In genomic region chr6:27146706-27147507, GRCh38 we compare ENCODE assay signal across 1 cellular context.
TF ChIP-seq lines count a peak whose summit lies in the region.

No MANE protein-coding gene starts in this region.

TF ChIP-seq in GM12878, 131 proteins besides CTCF, POLR2A, EP300 and RAD21 (continued from another document and continues in another):
- TF ChIP-seq E2F8 (IDR thresholded peaks at IDR 0.05; ENCODE audit: low read depth, partially characterized antibody) (peak; percentile 81), FOXK2 (IDR thresholded peaks at IDR 0.05) (no peak), STAT3 (IDR thresholded peaks at IDR 0.05; ENCODE audit: low read depth, low read length) (no peak), MXI1 (IDR thresholded peaks at IDR 0.05; ENCODE audit: low read depth, low read length) (no peak), REST (IDR thresholded peaks at IDR 0.05; ENCODE audit: low read depth, low read length) (no peak), ATF3 (IDR thresholded peaks at IDR 0.05; ENCODE audit: borderline replicate concordance, extremely low read depth, low read depth, low read length) (no peak), SUPT20H (IDR thresholded peaks at IDR 0.05; ENCODE audit: borderline replicate concordance, control insufficient read depth, low read depth, low read length) (no peak), SMAD5 (IDR thresholded peaks at IDR 0.05; ENCODE audit: low read depth) (peak; percentile 98), JUND (IDR thresholded peaks at IDR 0.05; ENCODE audit: low read depth, low read length) (peak; percentile 64; the same call in 1 of the 2 replicates), CBFB (IDR thresholded peaks at IDR 0.05; ENCODE audit: low read depth) (peak; percentile 95), SREBF2 (IDR thresholded peaks at IDR 0.05; ENCODE audit: low read length) (no peak), HDAC2 (IDR thresholded peaks at IDR 0.05) (no peak), BCL3 (IDR thresholded peaks at IDR 0.05; ENCODE audit: borderline replicate concordance, insufficient read depth, low read depth, low read length, poor library complexity, severe bottlenecking) (peak; percentile 47), NRF1 (conservative IDR thresholded peaks at IDR 0.05; ENCODE audit: low read depth, low read length) (no peak), CHD1 (IDR thresholded peaks at IDR 0.05; ENCODE audit: low read depth, low read length) (peak; percentile 92), ATF2 (IDR thresholded peaks at IDR 0.05; ENCODE audit: low read length) (0 out of 2 replicates have a peak, but pooled peaks have one; percentile 38), RELA (IDR thresholded peaks at IDR 0.05; ENCODE audit: borderline replicate concordance, partially characterized antibody) (peak; percentile 59), HCFC1 (IDR thresholded peaks at IDR 0.05; ENCODE audit: low read length) (peak; percentile 49; the same call in 1 of the 2 replicates), BCL11A (IDR thresholded peaks at IDR 0.05; ENCODE audit: low read depth, low read length) (no peak), ZNF217 (IDR thresholded peaks at IDR 0.05) (no peak), YY1 (IDR thresholded peaks at IDR 0.05; ENCODE audit: low read depth, low read length) (no peak), RCOR1 (conservative IDR thresholded peaks at IDR 0.05; ENCODE audit: low read depth, low read length) (no peak), HSF1 (IDR thresholded peaks at IDR 0.05; ENCODE audit: low read depth, low read length) (no peak), BACH1 (IDR thresholded peaks at IDR 0.05; ENCODE audit: borderline replicate concordance) (peak; percentile 68; the same call in 1 of the 2 replicates), RFX5 (IDR thresholded peaks at IDR 0.05; ENCODE audit: low read depth, low read length) (no peak), IRF5 (IDR thresholded peaks at IDR 0.05; ENCODE audit: borderline replicate concordance) (no peak), BCLAF1 (IDR thresholded peaks at IDR 0.05) (no peak), ZNF274 (IDR thresholded peaks at IDR 0.05; ENCODE audit: insufficient read depth, insufficient read length) (no peak), RBBP5 (conservative IDR thresholded peaks at IDR 0.05) (no peak), NFYA (IDR thresholded peaks at IDR 0.05; ENCODE audit: borderline replicate concordance, low read depth, low read length) (peak; percentile 95), SMARCA5 (IDR thresholded peaks at IDR 0.05) (peak; percentile 29; the same call in 1 of the 2 replicates), CREM (IDR thresholded peaks at IDR 0.05; ENCODE audit: low read depth) (peak; percentile 56; the same call in 1 of the 2 replicates), HDAC6 (IDR thresholded peaks at IDR 0.05; ENCODE audit: unreplicated experiment) (peak; percentile 53), ZBED1 (IDR thresholded peaks at IDR 0.05; ENCODE audit: borderline replicate concordance) (peak; percentile 87), PKNOX1 (IDR thresholded peaks at IDR 0.05) (peak; percentile 25; the same call in 1 of the 2 replicates), PAX8 (IDR thresholded peaks at IDR 0.05) (no peak), PAX5 (IDR thresholded peaks at IDR 0.05; ENCODE audit: borderline replicate concordance, low read depth, low read length) (no peak), SP1 (IDR thresholded peaks at IDR 0.05; ENCODE audit: low read depth, low read length) (peak; percentile 95), MTA2 (IDR thresholded peaks at IDR 0.05; ENCODE audit: low read depth) (peak; percentile 29; the same call in 1 of the 2 replicates), YBX1 (IDR thresholded peaks at IDR 0.05) (no peak), SKIL (IDR thresholded peaks at IDR 0.05; ENCODE audit: low read depth, poor library complexity, severe bottlenecking) (peak; percentile 89)
